ENCODE assay signal across 1 cellular context in genomic region chr14:21350539-21350938, GRCh38.
A peak's percentile ranks its signal among the peaks of the same experiment; 100 is the strongest.
TF ChIP-seq lines count a peak whose summit lies in the region.

No MANE protein-coding gene starts in this region.

TF ChIP-seq in HEK293, 187 proteins besides CTCF, POLR2A, EP300 and RAD21 (continued from another document):
- TF ChIP-seq, protein P1, sequence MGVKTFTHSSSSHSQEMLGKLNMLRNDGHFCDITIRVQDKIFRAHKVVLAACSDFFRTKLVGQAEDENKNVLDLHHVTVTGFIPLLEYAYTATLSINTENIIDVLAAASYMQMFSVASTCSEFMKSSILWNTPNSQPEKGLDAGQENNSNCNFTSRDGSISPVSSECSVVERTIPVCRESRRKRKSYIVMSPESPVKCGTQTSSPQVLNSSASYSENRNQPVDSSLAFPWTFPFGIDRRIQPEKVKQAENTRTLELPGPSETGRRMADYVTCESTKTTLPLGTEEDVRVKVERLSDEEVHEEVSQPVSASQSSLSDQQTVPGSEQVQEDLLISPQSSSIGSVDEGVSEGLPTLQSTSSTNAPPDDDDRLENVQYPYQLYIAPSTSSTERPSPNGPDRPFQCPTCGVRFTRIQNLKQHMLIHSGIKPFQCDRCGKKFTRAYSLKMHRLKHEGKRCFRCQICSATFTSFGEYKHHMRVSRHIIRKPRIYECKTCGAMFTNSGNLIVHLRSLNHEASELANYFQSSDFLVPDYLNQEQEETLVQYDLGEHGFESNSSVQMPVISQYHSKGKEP (tag by site-specific recombination; IDR thresholded peaks at IDR 0.05): no peak
- TF ChIP-seq ZNF600 (tag by site-specific recombination; IDR thresholded peaks at IDR 0.05) (peak; percentile 66; the same call in 1 of the 2 replicates), ZBTB8A (tag by site-specific recombination; IDR thresholded peaks at IDR 0.05) (0 out of 2 replicates have a peak, but pooled peaks have one; percentile 12), ZNF292 (tag by site-specific recombination; IDR thresholded peaks at IDR 0.05; ENCODE audit: borderline replicate concordance, low read depth) (no peak), ZNF707 (tag by site-specific recombination; IDR thresholded peaks at IDR 0.05) (no peak), SETDB1 (IDR thresholded peaks at IDR 0.05; ENCODE audit: insufficient read length, low read length) (no peak), ZFHX2 (tag by site-specific recombination; conservative IDR thresholded peaks at IDR 0.05) (no peak), ZNF184 (tag by site-specific recombination; IDR thresholded peaks at IDR 0.05) (no peak), YY1 (tag by site-specific recombination; IDR thresholded peaks at IDR 0.05) (no peak), ZNF621 (tag by site-specific recombination; IDR thresholded peaks at IDR 0.05) (no peak), OSR2 (tag by site-specific recombination; IDR thresholded peaks at IDR 0.05) (0 out of 2 replicates have a peak, but pooled peaks have one; percentile 17), ZNF677 (tag by site-specific recombination; IDR thresholded peaks at IDR 0.05) (no peak), ZNF398 (tag by site-specific recombination; IDR thresholded peaks at IDR 0.05) (no peak)
